ENCODE assay signal across 12 cellular contexts in the genomic region with DNA sequence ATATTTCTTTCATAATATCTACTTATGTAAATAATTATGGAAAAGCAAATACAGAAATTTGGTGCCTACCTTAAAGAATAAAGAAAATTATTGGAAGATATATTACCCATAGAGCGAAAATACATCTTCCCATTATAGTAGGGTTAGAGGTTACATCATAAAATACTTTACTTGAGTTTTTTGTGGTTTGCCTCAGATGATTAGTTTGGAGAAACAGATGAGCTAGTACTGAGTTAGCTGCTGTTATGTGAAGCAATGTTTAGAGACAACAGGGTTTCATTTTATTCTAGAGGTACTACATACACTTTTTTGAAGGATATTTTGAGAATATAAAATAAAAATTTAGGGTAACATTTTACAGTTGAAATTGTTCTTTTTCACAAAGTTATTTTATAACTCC. TPM values are rescaled to one million over a fixed set of nuclear protein-coding genes. Genes with fewer than 3 reads are reported as not detected.
DNase-seq lines count a peak whose midpoint lies in the region; ATAC-seq, FAIRE-seq and TF ChIP-seq lines count a peak whose summit lies in the region.
"Had no signal": no experiment of that assay in that cellular context is flagged by ENCODE, and none has a peak within 500 bp of the region (broad histone marks: within the 10 kb centered on the region; RNA-seq: fewer than 3 reads in every experiment).

No MANE protein-coding gene starts in this region.

- DNase-seq in HepG2 (ENCODE audit: low spot score) (no peak), right lobe of liver (no peak), RKO (ENCODE audit: low spot score) (peak; percentile 43), fibroblast of villous mesenchyme (ENCODE audit: low read depth) (peak; percentile 73), immature natural killer cell (no peak), left colon (no peak)
- DNase-seq in activated CD4-positive, CD25-positive, alpha-beta regulatory T cell treated with anti-CD3 and anti-CD28 coated beads, Interleukin-2, amount 50 U/mL, for 72 hours: no peak
- DNase-seq in effector memory CD4-positive, alpha-beta T cell: no peak
- DNase-seq: activated T-cell treated with anti-CD3 and anti-CD28 coated beads, Interleukin-2, amount 50 U/mL, for 72 hours; left lung had no signal

- H3K27ac ChIP-seq in HepG2 (ENCODE audit: extremely low read length, insufficient read depth, low read length): no peak overlapping the region
- H3K27ac ChIP-seq in right lobe of liver: no peak overlapping the region
- H3K27ac ChIP-seq in effector memory CD4-positive, alpha-beta T cell (ENCODE audit: insufficient read depth, low read length, poor library complexity, severe bottlenecking): no peak overlapping the region

- H3K4me3 ChIP-seq in HepG2 (replicated peaks in 1 of 3; ENCODE audit: insufficient read depth in 1 of 3, low read depth in 2 of 3, low read length in 3 of 3): no peak overlapping the region
- H3K4me3 ChIP-seq in right lobe of liver: no peak overlapping the region
- H3K4me3 ChIP-seq in fibroblast of villous mesenchyme (ENCODE audit: low read depth, low read length): no peak overlapping the region
- no peak overlapping the region for H3K4me3 ChIP-seq in effector memory CD4-positive, alpha-beta T cell (ENCODE audit: insufficient read depth, low read depth, low read length, poor library complexity, severe bottlenecking)
- H3K4me3 ChIP-seq: left lung, thoracic aorta had no signal

- intact Hi-C loops in HepG2 (cut with micrococcal nuclease; ENCODE audit: unreplicated experiment) (no loop called here), right lobe of liver (cut with DNase I) (no loop called here), left colon (cut with DNase I, micrococcal nuclease) (no loop called here)

- no peak overlapping the region for H3K4me3 Mint-ChIP-seq in immature natural killer cell
- H3K4me3 Mint-ChIP-seq: activated T-cell treated with anti-CD3 and anti-CD28 coated beads, Interleukin-2, amount 50 U/mL, for 72 hours; central memory CD8-positive, alpha-beta T cell had no signal

- in situ Hi-C loops in HepG2 (cut with HindIII; ENCODE audit: extremely low pct_ligation_motif_present, low pct_unique_long_range_greater_than_20kb): no loop called here

- POLR2A ChIA-PET in HepG2 (lab: Yijun Ruan, JAX): interaction anchor here (3.4 kb wide), 1 partner anchor 35 kb away, joined by 40 read pairs; no protein-coding TSS in a partner anchor

- H3K4me2 ChIP-seq in HepG2 (ENCODE audit: low read depth, low read length): no peak overlapping the region

- no peak overlapping the region for H3K27ac Mint-ChIP-seq in immature natural killer cell
- H3K27ac Mint-ChIP-seq: activated T-cell treated with anti-CD3 and anti-CD28 coated beads, Interleukin-2, amount 50 U/mL, for 72 hours had no signal

- no peak for TF ChIP-seq POLR2A in HepG2 (IDR thresholded peaks at IDR 0.05; ENCODE audit: insufficient read depth in 1 of 2, low read depth in 2 of 2, low read length in 2 of 2)
- TF ChIP-seq POLR2A in right lobe of liver (IDR thresholded peaks at IDR 0.05): no peak

- peaks cover 26 to 43% (median 26%) of the 10 kb centered on the region in 3 donors for H3K27me3 Mint-ChIP-seq in immature natural killer cell (ENCODE audit: low read depth in 3 of 3)
- H3K27me3 Mint-ChIP-seq: central memory CD8-positive, alpha-beta T cell had no signal

- H2AFZ ChIP-seq in HepG2 (ENCODE audit: low read length): no peak overlapping the region

- TF ChIP-seq EP300 in HepG2 (IDR thresholded peaks at IDR 0.05; ENCODE audit: low read depth in 2 of 2, low read length in 2 of 2) (no peak), HepG2 (CRISPR knock-in tag; IDR thresholded peaks at IDR 0.05; ENCODE audit: borderline replicate concordance) (no peak)

- H3K9me3 Mint-ChIP-seq in immature natural killer cell: peaks cover 0 to 2% (median 0%) of the 10 kb centered on the region in 6 donors
- H3K9me3 Mint-ChIP-seq: activated T-cell treated with anti-CD3 and anti-CD28 coated beads, Interleukin-2, amount 50 U/mL, for 72 hours; central memory CD8-positive, alpha-beta T cell had no signal

- no peak for TF ChIP-seq RAD21 in HepG2 (CRISPR knock-in tag; IDR thresholded peaks at IDR 0.05)

- CTCF ChIA-PET in HepG2 (lab: Yijun Ruan, JAX; ENCODE audit: low intra/inter-chr PET ratio, low total read pairs): no interaction called here

- ATAC-seq in HepG2 (no peak), right lobe of liver (no peak), left colon (no peak)
- ATAC-seq: activated T-cell treated with anti-CD3 and anti-CD28 coated beads, Interleukin-2, amount 50 U/mL, for 72 hours; left lung had no signal

- no peaks in the 10 kb centered on the region for H3K36me3 ChIP-seq in HepG2 (replicated peaks in 1 of 2; ENCODE audit: control insufficient read depth in 1 of 2, insufficient read depth in 2 of 2, low read length in 2 of 2)
- H3K36me3 ChIP-seq in right lobe of liver: no peaks in the 10 kb centered on the region
- no peaks in the 10 kb centered on the region for H3K36me3 ChIP-seq in effector memory CD4-positive, alpha-beta T cell (ENCODE audit: control insufficient read depth, insufficient read depth, low read length)
- H3K36me3 ChIP-seq: left lung, thoracic aorta had no signal

- peaks cover 8% of the 10 kb centered on the region; the same call in 1 of the 2 replicates for H4K20me1 ChIP-seq in HepG2 (ENCODE audit: insufficient read depth, low read length)

- no peaks in the 10 kb centered on the region for H3K9me3 ChIP-seq in HepG2 (ENCODE audit: low read length)
- H3K9me3 ChIP-seq in right lobe of liver: no peaks in the 10 kb centered on the region
- no peaks in the 10 kb centered on the region for H3K9me3 ChIP-seq in effector memory CD4-positive, alpha-beta T cell (ENCODE audit: control insufficient read depth, low read length)
- H3K9me3 ChIP-seq: left lung, thoracic aorta had no signal

- no TSS peak for BruUV-seq in HepG2 (replicated peaks; lab: Mats Ljungman, UMichigan)

- no peak for FAIRE-seq in HepG2 (lab: Jason Lieb, UNC)

- no peaks in the 10 kb centered on the region for H3K36me3 Mint-ChIP-seq in immature natural killer cell

- no peaks in the 10 kb centered on the region; a peak in 1 of 5 replicates for H3K27me3 ChIP-seq in HepG2 (ENCODE audit: control insufficient read depth in 1 of 2, insufficient read depth in 2 of 2, low read length in 2 of 2)
- no peaks in the 10 kb centered on the region for H3K27me3 ChIP-seq in right lobe of liver
- H3K27me3 ChIP-seq in effector memory CD4-positive, alpha-beta T cell (replicated peaks; ENCODE audit: control insufficient read depth, insufficient read depth, low read length, poor library complexity, severe bottlenecking): no peaks in the 10 kb centered on the region
- H3K27me3 ChIP-seq: left lung had no signal

- WGBS in HepG2 (ENCODE audit: low lambda C conversion rate): 95% methylated on average over 1 of the region's 1 CpG
- 78% methylated on average over 1 of the region's 1 CpG for WGBS in right lobe of liver (ENCODE audit: insufficient coverage, low coverage, low lambda C conversion rate, missing lambda C conversion rate)

- peaks cover 24 to 40% of the 10 kb centered on the region in 2 donors for H3K4me1 Mint-ChIP-seq in immature natural killer cell

- H3K4me1 ChIP-seq in HepG2 (ENCODE audit: insufficient read depth, low read length): peaks cover 38% of the 10 kb centered on the region
- peaks cover 0 to 12% (median 3%) of the 10 kb centered on the region in 4 donors for H3K4me1 ChIP-seq in right lobe of liver
- H3K4me1 ChIP-seq in effector memory CD4-positive, alpha-beta T cell (ENCODE audit: control insufficient read depth, insufficient read depth, low read length, poor library complexity, severe bottlenecking): peaks cover 5% of the 10 kb centered on the region

- H3K9ac ChIP-seq in HepG2 (ENCODE audit: insufficient read depth, low read depth, low read length): no peak overlapping the region

- no peak for TF ChIP-seq CTCF in HepG2 (CRISPR knock-in tag; IDR thresholded peaks at IDR 0.05)
- no peak for TF ChIP-seq CTCF in right lobe of liver (IDR thresholded peaks at IDR 0.05)
- no peak for TF ChIP-seq CTCF in fibroblast of villous mesenchyme (IDR thresholded peaks at IDR 0.05; ENCODE audit: insufficient read depth, low read depth, low read length)

- H3K79me2 ChIP-seq in HepG2 (ENCODE audit: insufficient read depth, low read length): peaks cover 64% of the 10 kb centered on the region

RNA-seq across cellular contexts. Expression of a gene that starts 2.9 kb away (rescaled TPM):
- total RNA-seq in HepG2 (2016; rRNA removed; fragmentation: Illumina TruSeq; extraction: Trizol) (39.3 and 51.3 TPM in 2 replicates), right lobe of liver (10 to 100 TPM; 15.8 to 49.4 (median 20.1) TPM), fibroblast of villous mesenchyme (46.4 and 50.5 TPM in 2 replicates), left colon (10 to 100 TPM; 23.8 to 31.5 TPM)
- 32.5 and 35.1 TPM in 2 replicates for total RNA-seq in HepG2 (2016; cell fraction: cytosol; rRNA removed; fragmentation: Illumina TruSeq; extraction: Trizol; ENCODE audit: low read depth)
- 40.6 and 48.2 TPM in 2 replicates for total RNA-seq in HepG2 (2016; cell fraction: insoluble cytoplasmic fraction; rRNA removed; fragmentation: Illumina TruSeq; extraction: Trizol)
- total RNA-seq in HepG2 (2016; cell fraction: membrane; rRNA removed; fragmentation: Illumina TruSeq; extraction: Trizol): 43.6 and 51.5 TPM in 2 replicates
- 132 and 141 TPM in 2 replicates for total RNA-seq in HepG2 (2016; cell fraction: nucleus; rRNA removed; fragmentation: Illumina TruSeq; extraction: Trizol)
- polyA plus RNA-seq in HepG2 (2011; rRNA removed) (72.1 and 84.1 TPM in 2 replicates), immature natural killer cell (1 to 10 TPM in 2 of 3 donors, under 1 TPM in 1; 0.81 to 5.1 (median 4.8) TPM)
- 52.6 and 55.4 TPM in 2 replicates for polyA plus RNA-seq in HepG2 (2011; cell fraction: cytosol; rRNA removed)
- polyA plus RNA-seq in HepG2 (2011; cell fraction: nucleus; rRNA removed): 70.8 and 78.9 TPM in 2 replicates
- polyA plus RNA-seq in HepG2 (2012): 36.4 and 36.6 TPM in 2 replicates
- 39.6 and 43.2 TPM in 2 replicates for polyA plus RNA-seq in HepG2 (2016; cell fraction: cytosol; fragmentation: Illumina TruSeq; extraction: Trizol; ENCODE audit: low read depth)
- 41.2 and 47.5 TPM in 2 replicates for polyA plus RNA-seq in HepG2 (2016; cell fraction: insoluble cytoplasmic fraction; fragmentation: Illumina TruSeq; extraction: Trizol; ENCODE audit: low read depth)
- 46.0 and 49.8 TPM in 2 replicates for polyA plus RNA-seq in HepG2 (2016; cell fraction: membrane; fragmentation: Illumina TruSeq; extraction: Trizol; ENCODE audit: low read depth)
- 59.3 and 60.4 TPM in 2 replicates for polyA plus RNA-seq in HepG2 (2016; cell fraction: nucleus; fragmentation: Illumina TruSeq; extraction: Trizol; ENCODE audit: insufficient read depth, low read depth)
- 65.5 and 210 TPM in 2 replicates for polyA minus RNA-seq in HepG2 (2011; rRNA and poly(A)+ RNA removed; ENCODE audit: low replicate concordance)
- polyA minus RNA-seq in HepG2 (2011; cell fraction: cytosol; rRNA and poly(A)+ RNA removed): 28.0 and 33.0 TPM in 2 replicates
- 342 and 460 TPM in 2 replicates for polyA minus RNA-seq in HepG2 (2011; cell fraction: nucleus; rRNA and poly(A)+ RNA removed)

RNA-seq across cellular contexts. Expression of a gene that starts 5.7 kb away (rescaled TPM):
- total RNA-seq in HepG2 (2016; rRNA removed; fragmentation: Illumina TruSeq; extraction: Trizol): 1.4 and 1.5 TPM in 2 replicates
- total RNA-seq in HepG2 (2016; cell fraction: cytosol; rRNA removed; fragmentation: Illumina TruSeq; extraction: Trizol; ENCODE audit: low read depth): 0.35 and 0.40 TPM in 2 replicates
- 1.1 and 1.2 TPM in 2 replicates for total RNA-seq in HepG2 (2016; cell fraction: insoluble cytoplasmic fraction; rRNA removed; fragmentation: Illumina TruSeq; extraction: Trizol)
- 1.1 TPM in 2 replicates for total RNA-seq in HepG2 (2016; cell fraction: membrane; rRNA removed; fragmentation: Illumina TruSeq; extraction: Trizol)
- total RNA-seq in HepG2 (2016; cell fraction: nucleus; rRNA removed; fragmentation: Illumina TruSeq; extraction: Trizol): 1.4 TPM in 2 replicates
- 0.29 and 0.73 TPM in 2 replicates for polyA plus RNA-seq in HepG2 (2011; rRNA removed)
- polyA plus RNA-seq in HepG2 (2011; cell fraction: cytosol; rRNA removed): 0.17 and 0.19 TPM in 2 replicates
- polyA plus RNA-seq in HepG2 (2011; cell fraction: nucleus; rRNA removed): 0.45 and 0.59 TPM in 2 replicates
- polyA plus RNA-seq in HepG2 (2012): 0.24 and 0.85 TPM in 2 replicates
- polyA plus RNA-seq in HepG2 (2016; cell fraction: cytosol; fragmentation: Illumina TruSeq; extraction: Trizol; ENCODE audit: low read depth): 0.11 and 0.58 TPM in 2 replicates
- 0.67 and 0.78 TPM in 2 replicates for polyA plus RNA-seq in HepG2 (2016; cell fraction: insoluble cytoplasmic fraction; fragmentation: Illumina TruSeq; extraction: Trizol; ENCODE audit: low read depth)
- 0.33 and 0.58 TPM in 2 replicates for polyA plus RNA-seq in HepG2 (2016; cell fraction: membrane; fragmentation: Illumina TruSeq; extraction: Trizol; ENCODE audit: low read depth)
- polyA plus RNA-seq in HepG2 (2016; cell fraction: nucleus; fragmentation: Illumina TruSeq; extraction: Trizol; ENCODE audit: insufficient read depth, low read depth): 2.7 and 2.8 TPM in 2 replicates
- polyA minus RNA-seq in HepG2 (2011; rRNA and poly(A)+ RNA removed; ENCODE audit: low replicate concordance): 0.12 and 0.28 TPM in 2 replicates
- 0.49 and 0.88 TPM in 2 replicates for polyA minus RNA-seq in HepG2 (2011; cell fraction: cytosol; rRNA and poly(A)+ RNA removed)
- 0.50 and 0.52 TPM in 2 replicates for polyA minus RNA-seq in HepG2 (2011; cell fraction: nucleus; rRNA and poly(A)+ RNA removed)
- 1 to 10 TPM in 5 of 6 experiments, under 1 TPM in 1; 0.31 to 3.9 (median 2.1) TPM for total RNA-seq in right lobe of liver
- 0.32 and 0.43 TPM in 2 replicates for total RNA-seq in fibroblast of villous mesenchyme
- polyA plus RNA-seq in immature natural killer cell: not detected
- under 1 TPM in 1 of 2 donors, not detected in 1; 0.95 TPM for total RNA-seq in left colon

Comparison
In these comparisons a context has a peak if more than half of its experiments do, and no peak if none do; other contexts are left out.
1. DNase-seq: peak in RKO (single experiment) and fibroblast of villous mesenchyme (single experiment); none in HepG2 (single experiment), right lobe of liver (0 of 3), activated CD4-positive, CD25-positive, alpha-beta regulatory T cell treated with anti-CD3 and anti-CD28 coated beads, Interleukin-2, amount 50 U/mL, for 72 hours (single experiment), immature natural killer cell (0 of 3), effector memory CD4-positive, alpha-beta T cell (0 of 3) and left colon (0 of 2).